18 cellular contexts compared by ENCODE assay signal in genomic region chr11:75775056-75775455, GRCh38. TPM values are rescaled to one million over a fixed set of nuclear protein-coding genes. Genes with fewer than 3 reads are reported as not detected.
DNase-seq lines count a peak whose midpoint lies in the region; TF ChIP-seq lines count a peak whose summit lies in the region.
"Had no signal": no experiment of that assay in that cellular context is flagged by ENCODE, and none has a peak within 500 bp of the region (broad histone marks: within the 10 kb centered on the region; RNA-seq: fewer than 3 reads in every experiment).

No MANE protein-coding gene starts in this region.

- H3K27me3 ChIP-seq in BE2C (no peaks in the 10 kb centered on the region), Karpas-422 (ENCODE audit: low read length) (no peaks in the 10 kb centered on the region), osteoblast (ENCODE audit: insufficient read depth, low read length) (peaks cover 8% of the 10 kb centered on the region), MG63 (no peaks in the 10 kb centered on the region), hepatocyte (no peaks in the 10 kb centered on the region)
- H3K27me3 ChIP-seq: SJCRH30 had no signal

- H3K9me3 ChIP-seq in BE2C, result no peaks in the 10 kb centered on the region
- H3K9me3 ChIP-seq in Karpas-422 (ENCODE audit: low read length), result no peaks in the 10 kb centered on the region
- no peaks in the 10 kb centered on the region for H3K9me3 ChIP-seq in osteoblast (ENCODE audit: low read depth, low read length)
- no peaks in the 10 kb centered on the region for H3K9me3 ChIP-seq in MG63
- H3K9me3 ChIP-seq in hepatocyte (ENCODE audit: low read depth), result no peaks in the 10 kb centered on the region
- H3K9me3 ChIP-seq: SJCRH30 had no signal

- peaks cover 28% of the 10 kb centered on the region for H3K4me1 Mint-ChIP-seq in activated CD4-positive, alpha-beta T cell treated with anti-CD3 and anti-CD28 coated beads, Interleukin-2, amount 10 ng/mL, durations not matched to agents 7 days and 5 days

- H3K79me2 ChIP-seq in Karpas-422 (ENCODE audit: low read length) (no peaks in the 10 kb centered on the region), osteoblast (ENCODE audit: insufficient read depth, low read length) (no peaks in the 10 kb centered on the region), hepatocyte (peaks cover 9% of the 10 kb centered on the region)

- CTCF ChIA-PET in activated CD4-positive, alpha-beta T cell treated with anti-CD3 and anti-CD28 coated beads, Interleukin-2, amount 10 ng/mL, durations not matched to agents 7 days and 5 days (lab: Charles Lee), result interaction anchor here (0.6 to 0.7 kb wide), 2 partner anchors 35 to 98 kb away, joined by 3 to 6 read pairs; no protein-coding TSS in a partner anchor

- H3K9me3 Mint-ChIP-seq in activated CD4-positive, alpha-beta T cell treated with anti-CD3 and anti-CD28 coated beads, Interleukin-2, amount 10 ng/mL, durations not matched to agents 7 days and 5 days, result no peaks in the 10 kb centered on the region
- H3K9me3 Mint-ChIP-seq: IgD-negative memory B cell had no signal

- H4K20me1 ChIP-seq in Karpas-422 (ENCODE audit: insufficient read depth, low read depth, low read length), result no peaks in the 10 kb centered on the region
- H4K20me1 ChIP-seq in osteoblast (ENCODE audit: insufficient read depth, low read length), result no peaks in the 10 kb centered on the region
- no peaks in the 10 kb centered on the region for H4K20me1 ChIP-seq in hepatocyte (ENCODE audit: insufficient read depth, poor library complexity, severe bottlenecking)

- H3K9me2 ChIP-seq in Karpas-422 (replicated peaks; ENCODE audit: insufficient read depth, low read length) (no peaks in the 10 kb centered on the region), hepatocyte (replicated peaks; ENCODE audit: insufficient read depth) (no peaks in the 10 kb centered on the region)

- H3K4me3 ChIP-seq in BE2C (ENCODE audit: low read depth, low read length) (no peak overlapping the region), Karpas-422 (ENCODE audit: low read length) (no peak overlapping the region), osteoblast (ENCODE audit: insufficient read depth, low read length) (no peak overlapping the region), MG63 (no peak overlapping the region), hepatocyte (no peak overlapping the region)
- H3K4me3 ChIP-seq: SJCRH30 had no signal

- H2AFZ ChIP-seq in Karpas-422 (ENCODE audit: low read length) (no peak overlapping the region), osteoblast (ENCODE audit: low read length) (no peak overlapping the region), hepatocyte (no peak overlapping the region)

- H3K4me3 Mint-ChIP-seq in activated CD4-positive, alpha-beta T cell treated with anti-CD3 and anti-CD28 coated beads, Interleukin-2, amount 10 ng/mL, durations not matched to agents 7 days and 5 days, result no peak overlapping the region

- TF ChIP-seq CTCF in BE2C (IDR thresholded peaks at IDR 0.05; ENCODE audit: low read depth, low read length) (no peak), osteoblast (IDR thresholded peaks at IDR 0.05; ENCODE audit: extremely low read depth, low read depth, low read length) (no peak), hepatocyte (IDR thresholded peaks at IDR 0.05; ENCODE audit: poor library complexity) (no peak)

- 90% methylated on average over 3 of the region's 3 CpGs for WGBS in hepatocyte (ENCODE audit: low lambda C conversion rate, missing lambda C conversion rate)

- H3K36me3 ChIP-seq in BE2C (no peaks in the 10 kb centered on the region), Karpas-422 (ENCODE audit: insufficient read depth, low read length) (no peaks in the 10 kb centered on the region), osteoblast (ENCODE audit: insufficient read depth, low read length) (no peaks in the 10 kb centered on the region), MG63 (no peaks in the 10 kb centered on the region), hepatocyte (replicated peaks; ENCODE audit: insufficient read depth, low read depth) (no peaks in the 10 kb centered on the region)
- H3K36me3 ChIP-seq: SJCRH30 had no signal

- H3K9ac ChIP-seq in Karpas-422 (ENCODE audit: low read length), result peak overlapping the region; percentile 17

- POLR2A ChIA-PET in activated CD4-positive, alpha-beta T cell treated with anti-CD3 and anti-CD28 coated beads, Interleukin-2, amount 10 ng/mL, durations not matched to agents 7 days and 5 days (lab: Charles Lee), result no interaction called here

- peak overlapping the region; percentile 10 for H3K4me2 ChIP-seq in Karpas-422 (ENCODE audit: low read depth, low read length, poor library complexity, severe bottlenecking)
- no peak overlapping the region for H3K4me2 ChIP-seq in osteoblast (ENCODE audit: insufficient read depth, low read length)
- H3K4me2 ChIP-seq in hepatocyte, result no peak overlapping the region

- H3K27me3 Mint-ChIP-seq in activated CD4-positive, alpha-beta T cell treated with anti-CD3 and anti-CD28 coated beads, Interleukin-2, amount 10 ng/mL, durations not matched to agents 7 days and 5 days, result peaks cover 9% of the 10 kb centered on the region

- H3K27ac ChIP-seq in Karpas-422 (ENCODE audit: low read length) (no peak overlapping the region), osteoblast (ENCODE audit: low read depth, low read length) (no peak overlapping the region), hepatocyte (no peak overlapping the region)
- H3K27ac ChIP-seq: RWPE1, SJCRH30 had no signal

- no peak overlapping the region for H3K27ac Mint-ChIP-seq in activated CD4-positive, alpha-beta T cell treated with anti-CD3 and anti-CD28 coated beads, Interleukin-2, amount 10 ng/mL, durations not matched to agents 7 days and 5 days

- H3K36me3 Mint-ChIP-seq in activated CD4-positive, alpha-beta T cell treated with anti-CD3 and anti-CD28 coated beads, Interleukin-2, amount 10 ng/mL, durations not matched to agents 7 days and 5 days (ENCODE audit: low read depth), result no peaks in the 10 kb centered on the region

- H3K4me1 ChIP-seq in BE2C (no peaks in the 10 kb centered on the region), Karpas-422 (ENCODE audit: low read length) (peaks cover 34% of the 10 kb centered on the region), osteoblast (ENCODE audit: insufficient read depth, low read length) (peaks cover 12% of the 10 kb centered on the region), hepatocyte (ENCODE audit: insufficient read depth) (no peaks in the 10 kb centered on the region)
- H3K4me1 ChIP-seq: SJCRH30 had no signal

- DNase-seq in BE2C (peak; percentile 1), Karpas-422 (peak; percentile 65), iPS-NIHi11 (ENCODE audit: low spot score) (peak; percentile 43), osteoblast (ENCODE audit: insufficient read length, low spot score, missing footprints) (peak; percentile 73), hepatic stellate cell (ENCODE audit: low spot score) (no peak), MG63 (no peak), hepatocyte (ENCODE audit: low spot score) (no peak)
- DNase-seq in activated CD4-positive, alpha-beta T cell treated with anti-CD3 and anti-CD28 coated beads, Interleukin-2, amount 10 ng/mL, durations not matched to agents 7 days and 5 days, result no peak
- DNase-seq: C1 segment of cervical spinal cord, DMS 273 treated with DMSO at 0.1 percent for 48 hours, GF-D8, NCI-H187, PC-3, SJCRH30 had no signal

RNA-seq across cellular contexts. Expression of gene DGAT2, which starts 6.5 kb away (rescaled TPM):
- polyA plus RNA-seq in BE2C (2012; ENCODE audit: insufficient read depth, insufficient read length, low read depth), result 2.6 TPM
- total RNA-seq in Karpas-422 (2014; rRNA removed; shearing (Covaris generic); ENCODE audit: low replicate concordance), result 1.9 and 3.7 TPM in 2 replicates
- total RNA-seq in osteoblast (2.9 and 3.6 TPM in 2 replicates), hepatocyte (52.6 and 60.5 TPM in 2 replicates)
- 8.6 and 10.3 TPM in 2 replicates for total RNA-seq in MG63 (2014; rRNA removed; shearing (Covaris generic); ENCODE audit: low replicate concordance)
- 27.5 and 55.6 TPM in 2 replicates for polyA plus RNA-seq in hepatocyte
- total RNA-seq in activated CD4-positive, alpha-beta T cell treated with anti-CD3 and anti-CD28 coated beads, Interleukin-2, amount 10 ng/mL, durations not matched to agents 7 days and 5 days, result under 1 TPM; 0.77 to 0.99 TPM

RNA-seq across cellular contexts. Expression of gene UVRAG, which starts 40.0 kb away (rescaled TPM):
- polyA plus RNA-seq in BE2C (2012; ENCODE audit: insufficient read depth, insufficient read length, low read depth), result 14.3 TPM
- 35.4 and 52.7 TPM in 2 replicates for total RNA-seq in Karpas-422 (2014; rRNA removed; shearing (Covaris generic); ENCODE audit: low replicate concordance)
- total RNA-seq in osteoblast, result 28.2 and 30.4 TPM in 2 replicates
- 6.9 and 14.5 TPM in 2 replicates for total RNA-seq in MG63 (2014; rRNA removed; shearing (Covaris generic); ENCODE audit: low replicate concordance)
- total RNA-seq in hepatocyte, result 25.2 and 36.5 TPM in 2 replicates
- 15.3 and 21.1 TPM in 2 replicates for polyA plus RNA-seq in hepatocyte
- total RNA-seq in activated CD4-positive, alpha-beta T cell treated with anti-CD3 and anti-CD28 coated beads, Interleukin-2, amount 10 ng/mL, durations not matched to agents 7 days and 5 days, result 10 to 100 TPM; 16.8 to 17.0 TPM

RNA-seq across cellular contexts. Expression of gene MOGAT2, which starts 57.4 kb away (rescaled TPM):
- not detected for polyA plus RNA-seq in BE2C (2012; ENCODE audit: insufficient read depth, insufficient read length, low read depth)
- total RNA-seq in Karpas-422 (2014; rRNA removed; shearing (Covaris generic); ENCODE audit: low replicate concordance), result not detected in 2 replicates
- not detected in 2 replicates for total RNA-seq in osteoblast
- not detected in 2 replicates for total RNA-seq in MG63 (2014; rRNA removed; shearing (Covaris generic); ENCODE audit: low replicate concordance)
- total RNA-seq in hepatocyte, result 2.4 and 3.2 TPM in 2 replicates
- polyA plus RNA-seq in hepatocyte, result 0.84 and 2.9 TPM in 2 replicates
- total RNA-seq in activated CD4-positive, alpha-beta T cell treated with anti-CD3 and anti-CD28 coated beads, Interleukin-2, amount 10 ng/mL, durations not matched to agents 7 days and 5 days, result not detected
- total RNA-seq: H4, HT-29, PC-3, SJCRH30 had no signal
- polyA plus RNA-seq: IgD-negative memory B cell had no signal

Comparison
In these comparisons a context has a peak if more than half of its experiments do, and no peak if none do; other contexts are left out.
1. DNase-seq: peak in BE2C (single experiment), Karpas-422 (single experiment), iPS-NIHi11 (single experiment) and osteoblast (single experiment); none in hepatic stellate cell (single experiment), MG63 (single experiment), hepatocyte (single experiment) and activated CD4-positive, alpha-beta T cell treated with anti-CD3 and anti-CD28 coated beads, Interleukin-2, amount 10 ng/mL, durations not matched to agents 7 days and 5 days (single experiment).